In the genomic region with DNA sequence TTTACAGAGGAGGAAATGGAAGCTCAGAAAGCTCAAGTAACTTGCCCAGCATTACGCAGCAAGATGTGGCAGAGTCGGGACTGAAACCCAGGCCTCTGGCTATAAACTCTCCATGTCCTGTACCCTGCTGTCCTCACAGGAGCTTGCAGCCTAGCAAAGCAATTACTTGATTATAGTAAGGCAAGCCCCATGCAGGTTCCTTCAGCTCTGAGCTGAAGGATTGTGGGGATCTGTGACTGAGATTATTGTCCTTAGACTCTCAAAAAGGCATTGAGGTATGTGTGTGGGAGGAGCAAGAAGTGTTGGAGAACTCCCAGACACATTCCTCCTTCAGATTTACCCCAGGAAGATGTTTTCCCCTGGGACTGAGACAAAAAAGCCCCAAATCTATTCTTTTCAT, we compare ENCODE assay signal across 24 cellular contexts.
DNase-seq lines count a peak whose midpoint lies in the region; ATAC-seq and TF ChIP-seq lines count a peak whose summit lies in the region.
"Had no signal": no experiment of that assay in that cellular context is flagged by ENCODE, and none has a peak within 500 bp of the region (broad histone marks: within the 10 kb centered on the region; RNA-seq: fewer than 3 reads in every experiment).

No MANE protein-coding gene starts in this region.

- H3K9me3 Mint-ChIP-seq in endodermal cell (no peaks in the 10 kb centered on the region), mesothelial cell of epicardium (no peaks in the 10 kb centered on the region)
- H3K9me3 Mint-ChIP-seq in activated T-helper 17 cell treated with anti-CD3 and anti-CD28 coated beads, Interleukin-2, amount 50 U/mL, for 72 hours: no peaks in the 10 kb centered on the region
- H3K9me3 Mint-ChIP-seq: activated B cell treated with CpG ODN at 0.5 μM for 24 hours; activated CD4-positive, alpha-beta memory T cell treated with anti-CD3 and anti-CD28 coated beads, Interleukin-2, amount 10 ng/mL, durations not matched to agents 7 days and 5 days had no signal

- H3K4me3 ChIP-seq in AG10803 (ENCODE audit: low read length): no peak overlapping the region
- H3K4me3 ChIP-seq in HUES6 (ENCODE audit: low read depth, low read length): no peak overlapping the region
- H3K4me3 ChIP-seq in endodermal cell (ENCODE audit: low read length): no peak overlapping the region
- H3K4me3 ChIP-seq: dorsolateral prefrontal cortex, left ventricle myocardium inferior, mucosa of descending colon, Peyer's patch, SJSA1 had no signal

- H3K27ac ChIP-seq in HUES6 (ENCODE audit: low read depth, low read length) (peak overlapping the region; percentile 44; the same call in 1 of the 2 replicates), endodermal cell (ENCODE audit: low read depth, low read length) (no peak overlapping the region)
- H3K27ac ChIP-seq: C4-2B, left ventricle myocardium inferior, Peyer's patch, SJSA1 had no signal

- TF ChIP-seq CTCF in AG10803 (conservative IDR thresholded peaks at IDR 0.05; ENCODE audit: low read length) (no peak), endodermal cell (conservative IDR thresholded peaks at IDR 0.05) (no peak), mesothelial cell of epicardium (IDR thresholded peaks at IDR 0.05; ENCODE audit: unreplicated experiment) (no peak)

- WGBS in endodermal cell (ENCODE audit: insufficient coverage in 1 of 2, insufficient read length in 1 of 2), 2 experiments: 74 to 76% methylated on average over 2 of the region's 2 CpGs

- H3K9me3 ChIP-seq in HUES6 (ENCODE audit: control insufficient read depth, insufficient read depth, low read depth, low read length) (no peaks in the 10 kb centered on the region), endodermal cell (ENCODE audit: control insufficient read depth, low read length) (no peaks in the 10 kb centered on the region)
- H3K9me3 ChIP-seq: left ventricle myocardium inferior, mucosa of descending colon, Peyer's patch, SJSA1 had no signal

- H3K4me1 Mint-ChIP-seq in endodermal cell (peaks cover 17% of the 10 kb centered on the region), mesothelial cell of epicardium (peaks cover 16% of the 10 kb centered on the region)
- no peaks in the 10 kb centered on the region for H3K4me1 Mint-ChIP-seq in activated T-helper 17 cell treated with anti-CD3 and anti-CD28 coated beads, Interleukin-2, amount 50 U/mL, for 72 hours
- H3K4me1 Mint-ChIP-seq: activated B cell treated with CpG ODN at 0.5 μM for 24 hours; activated CD4-positive, alpha-beta memory T cell treated with anti-CD3 and anti-CD28 coated beads, Interleukin-2, amount 10 ng/mL, durations not matched to agents 7 days and 5 days had no signal

- H3K36me3 ChIP-seq in HUES6 (ENCODE audit: control insufficient read depth, insufficient read depth, low read length) (no peaks in the 10 kb centered on the region), endodermal cell (ENCODE audit: control insufficient read depth, insufficient read depth, low read length) (no peaks in the 10 kb centered on the region)
- H3K36me3 ChIP-seq: left ventricle myocardium inferior, Peyer's patch, SJSA1 had no signal

- H3K4me3 Mint-ChIP-seq in endodermal cell: no peak overlapping the region
- H3K4me3 Mint-ChIP-seq in mesothelial cell of epicardium: no peak overlapping the region
- H3K4me3 Mint-ChIP-seq in activated T-helper 17 cell treated with anti-CD3 and anti-CD28 coated beads, Interleukin-2, amount 50 U/mL, for 72 hours: no peak overlapping the region
- H3K4me3 Mint-ChIP-seq: activated B cell treated with CpG ODN at 0.5 μM for 24 hours; activated CD4-positive, alpha-beta memory T cell treated with anti-CD3 and anti-CD28 coated beads, Interleukin-2, amount 10 ng/mL, durations not matched to agents 7 days and 5 days had no signal

- H3K27me3 ChIP-seq in HUES6 (ENCODE audit: control insufficient read depth, insufficient read depth, low read length) (no peaks in the 10 kb centered on the region), endodermal cell (ENCODE audit: control insufficient read depth, insufficient read depth, low read length, poor library complexity, severe bottlenecking) (no peaks in the 10 kb centered on the region)
- H3K27me3 ChIP-seq: dorsolateral prefrontal cortex, Peyer's patch, SJSA1 had no signal

- no peak overlapping the region for H3K9ac ChIP-seq in HUES6 (ENCODE audit: low read length)
- H3K9ac ChIP-seq in endodermal cell (ENCODE audit: extremely low read depth, low read length, poor library complexity, severe bottlenecking): no peak overlapping the region

- H3K27ac Mint-ChIP-seq in endodermal cell: no peak overlapping the region
- peak overlapping the region; percentile 67 for H3K27ac Mint-ChIP-seq in mesothelial cell of epicardium
- H3K27ac Mint-ChIP-seq in activated T-helper 17 cell treated with anti-CD3 and anti-CD28 coated beads, Interleukin-2, amount 50 U/mL, for 72 hours: no peak overlapping the region
- H3K27ac Mint-ChIP-seq: activated B cell treated with CpG ODN at 0.5 μM for 24 hours; activated CD4-positive, alpha-beta memory T cell treated with anti-CD3 and anti-CD28 coated beads, Interleukin-2, amount 10 ng/mL, durations not matched to agents 7 days and 5 days had no signal

- DNase-seq in AG10803 (ENCODE audit: low read depth): peak; percentile 37
- DNase-seq in endodermal cell: peak; percentile 68
- DNase-seq in mesothelial cell of epicardium (ENCODE audit: low spot score in 2 of 2, unreplicated experiment in 2 of 2): no peak
- no peak for DNase-seq in putamen (ENCODE audit: low spot score)
- DNase-seq: activated B cell treated with CpG ODN at 0.5 μM for 24 hours; activated CD4-positive, alpha-beta memory T cell treated with anti-CD3 and anti-CD28 coated beads, Interleukin-2, amount 10 ng/mL, durations not matched to agents 7 days and 5 days; activated naive CD4-positive, alpha-beta T cell; amygdala; central memory CD4-positive, alpha-beta T cell; dorsolateral prefrontal cortex; KG1; left ventricle myocardium inferior; mucosa of descending colon; NCI-H1930; NCI-H2227 treated with DMSO at 0.1 percent for 48 hours; NCI-H774; Peyer's patch; stimulated activated CD4-positive, alpha-beta T cell treated with anti-CD3 and anti-CD28 coated beads, Interleukin-12 subunit alpha, Interleukin-12 subunit beta, amount 100 ng/mL, for 4 hours had no signal

- H3K27me3 Mint-ChIP-seq in endodermal cell (ENCODE audit: insufficient read depth) (no peaks in the 10 kb centered on the region), mesothelial cell of epicardium (ENCODE audit: low read depth) (no peaks in the 10 kb centered on the region)
- peaks cover 3% of the 10 kb centered on the region for H3K27me3 Mint-ChIP-seq in activated T-helper 17 cell treated with anti-CD3 and anti-CD28 coated beads, Interleukin-2, amount 50 U/mL, for 72 hours

- peaks cover 17% of the 10 kb centered on the region for H3K4me1 ChIP-seq in HUES6 (ENCODE audit: control insufficient read depth, insufficient read depth, low read length)
- H3K4me1 ChIP-seq in endodermal cell (ENCODE audit: control insufficient read depth, insufficient read depth, low read length): peaks cover 3% of the 10 kb centered on the region
- H3K4me1 ChIP-seq: left ventricle myocardium inferior, Peyer's patch, SJSA1 had no signal

- ATAC-seq in HG03439 (IDR thresholded peaks at IDR 0.05; ENCODE audit: unreplicated experiment) (no peak), GM19463 (IDR thresholded peaks at IDR 0.05; ENCODE audit: unreplicated experiment) (no peak)
- ATAC-seq in activated T-helper 17 cell treated with anti-CD3 and anti-CD28 coated beads, Interleukin-2, amount 50 U/mL, for 72 hours (replicated peaks): no peak
- ATAC-seq: mucosa of descending colon had no signal

- H3K36me3 Mint-ChIP-seq in endodermal cell (ENCODE audit: low read depth): no peaks in the 10 kb centered on the region
- H3K36me3 Mint-ChIP-seq in mesothelial cell of epicardium: no peaks in the 10 kb centered on the region
- no peaks in the 10 kb centered on the region for H3K36me3 Mint-ChIP-seq in activated T-helper 17 cell treated with anti-CD3 and anti-CD28 coated beads, Interleukin-2, amount 50 U/mL, for 72 hours (ENCODE audit: low read depth)

Comparison
In these comparisons a context has a peak if more than half of its experiments do, and no peak if none do; other contexts are left out.
1. DNase-seq: peak in AG10803 (single experiment) and endodermal cell (single experiment); none in mesothelial cell of epicardium (0 of 2) and putamen (single experiment).